In genomic region chr5:177455036-177455660, GRCh38 we compare ENCODE assay signal across 8 cellular contexts. TPM values are rescaled to one million over a fixed set of nuclear protein-coding genes. Genes with fewer than 3 reads are reported as not detected.
DNase-seq lines count a peak whose midpoint lies in the region; ATAC-seq and TF ChIP-seq lines count a peak whose summit lies in the region.

No MANE protein-coding gene starts in this region.

- H3K4me1 ChIP-seq in BLaER1 treated with 17β-estradiol and CSF1 and Interleukin-3, amounts not matched to agents 10 nM and 100 nM: peaks cover 19 to 86% (median 67%) of the 10 kb centered on the region in 10 experiments
- H3K4me1 ChIP-seq in effector memory CD4-positive, alpha-beta T cell (ENCODE audit: control insufficient read depth, insufficient read depth, low read length, poor library complexity, severe bottlenecking): peaks cover 20% of the 10 kb centered on the region

- H3K9me3 Mint-ChIP-seq in activated CD8-positive, alpha-beta T cell treated with anti-CD3 and anti-CD28 coated beads for 36 hours: no peaks in the 10 kb centered on the region
- no peaks in the 10 kb centered on the region for H3K9me3 Mint-ChIP-seq in mesothelial cell of epicardium

- no peaks in the 10 kb centered on the region for H3K27me3 Mint-ChIP-seq in activated CD8-positive, alpha-beta T cell treated with anti-CD3 and anti-CD28 coated beads for 36 hours
- H3K27me3 Mint-ChIP-seq in mesothelial cell of epicardium (ENCODE audit: low read depth): peaks cover 1% of the 10 kb centered on the region

- 0 out of 22 replicates have a peak, but pooled peaks cover 0 to 9% (median 0%) of the 10 kb centered on the region in 11 experiments for H3K27me3 ChIP-seq in BLaER1 treated with 17β-estradiol and CSF1 and Interleukin-3, amounts not matched to agents 10 nM and 100 nM
- no peaks in the 10 kb centered on the region for H3K27me3 ChIP-seq in effector memory CD4-positive, alpha-beta T cell (replicated peaks; ENCODE audit: control insufficient read depth, insufficient read depth, low read length, poor library complexity, severe bottlenecking)

- peak overlapping the region; percentile 63 to 86 (median 75) for H3K9ac ChIP-seq in BLaER1 treated with 17β-estradiol and CSF1 and Interleukin-3, amounts not matched to agents 10 nM and 100 nM

- peak overlapping the region; percentile 62 to 82 (median 68) for H3K4me3 ChIP-seq in BLaER1 treated with 17β-estradiol and CSF1 and Interleukin-3, amounts not matched to agents 10 nM and 100 nM
- H3K4me3 ChIP-seq in effector memory CD4-positive, alpha-beta T cell (ENCODE audit: insufficient read depth, low read depth, low read length, poor library complexity, severe bottlenecking): peak overlapping the region; percentile 68

- no peaks in the 10 kb centered on the region for H3K9me3 ChIP-seq in BLaER1 treated with 17β-estradiol and CSF1 and Interleukin-3, amounts not matched to agents 10 nM and 100 nM (replicated peaks in 1 of 11)
- no peaks in the 10 kb centered on the region for H3K9me3 ChIP-seq in effector memory CD4-positive, alpha-beta T cell (ENCODE audit: control insufficient read depth, low read length)

- intact Hi-C loops in activated CD8-positive, alpha-beta T cell treated with anti-CD3 and anti-CD28 coated beads for 36 hours (cut with micrococcal nuclease): loop anchor here (2.0 to 5.0 kb wide), 2 partner anchors 42 to 52 kb away; partner anchors contain the start of gene PDLIM7

- peak; percentile 84 for DNase-seq in NCI-H774 (lab: John Stamatoyannopoulos, UW)
- peak; percentile 95 for DNase-seq in activated CD8-positive, alpha-beta T cell treated with anti-CD3 and anti-CD28 coated beads for 36 hours
- DNase-seq in effector memory CD4-positive, alpha-beta T cell: peak; percentile 87 to 88 (median 88)
- peak; percentile 82 to 91 for DNase-seq in mesothelial cell of epicardium (ENCODE audit: low spot score in 2 of 2, unreplicated experiment in 2 of 2)
- peak; percentile 82 to 89 for DNase-seq in stimulated activated CD8-positive, alpha-beta memory T cell treated with anti-CD3 and anti-CD28 coated beads, Interleukin-2, amount 100 ng/mL, for 1 hour (ENCODE audit: low read depth in 2 of 2)

- TF ChIP-seq POLR2A in GM19099 (IDR thresholded peaks at IDR 0.05; ENCODE audit: extremely low read depth, insufficient read length, low read depth): peak; percentile 51

- peak overlapping the region; percentile 83 for H3K4me3 Mint-ChIP-seq in activated CD8-positive, alpha-beta T cell treated with anti-CD3 and anti-CD28 coated beads for 36 hours
- H3K4me3 Mint-ChIP-seq in mesothelial cell of epicardium: peak overlapping the region; percentile 72

- H3K27ac Mint-ChIP-seq in activated CD8-positive, alpha-beta T cell treated with anti-CD3 and anti-CD28 coated beads for 36 hours: peak overlapping the region; percentile 92
- H3K27ac Mint-ChIP-seq in mesothelial cell of epicardium: peak overlapping the region; percentile 50

- POLR2A ChIA-PET in activated CD8-positive, alpha-beta T cell treated with anti-CD3 and anti-CD28 coated beads for 36 hours (lab: Charles Lee): interaction anchor here (0.6 to 22.1 kb wide), 19 partner anchors 11 to 143 kb away, joined by 3 to 606 read pairs (median 6); partner anchors contain the start of genes DBN1, GRK6, PDLIM7 and PFN3

- CTCF ChIA-PET in activated CD8-positive, alpha-beta T cell treated with anti-CD3 and anti-CD28 coated beads for 36 hours (lab: Charles Lee): interaction anchor here (0.7 to 17.9 kb wide), 38 partner anchors 9 to 344 kb away, joined by 3 to 415 read pairs (median 6); partner anchors contain the start of genes F12, GRK6, LMAN2 and MXD3

- peaks cover 27% of the 10 kb centered on the region for H3K4me1 Mint-ChIP-seq in activated CD8-positive, alpha-beta T cell treated with anti-CD3 and anti-CD28 coated beads for 36 hours (ENCODE audit: low read depth)
- H3K4me1 Mint-ChIP-seq in mesothelial cell of epicardium: peaks cover 17% of the 10 kb centered on the region

- H3K36me3 ChIP-seq in BLaER1 treated with 17β-estradiol and CSF1 and Interleukin-3, amounts not matched to agents 10 nM and 100 nM: peaks cover 15 to 35% (median 33%) of the 10 kb centered on the region in 11 experiments; a peak in 21 of 22 replicates
- H3K36me3 ChIP-seq in effector memory CD4-positive, alpha-beta T cell (ENCODE audit: control insufficient read depth, insufficient read depth, low read length): no peaks in the 10 kb centered on the region

- TF ChIP-seq CTCF in activated CD8-positive, alpha-beta T cell treated with anti-CD3 and anti-CD28 coated beads for 36 hours (IDR thresholded peaks at IDR 0.05): peak; percentile 93
- peak; percentile 75 for TF ChIP-seq CTCF in mesothelial cell of epicardium (IDR thresholded peaks at IDR 0.05; ENCODE audit: unreplicated experiment)

- peaks cover 5 to 76% (median 60%) of the 10 kb centered on the region in 11 experiments; a peak in 21 of 22 replicates for H4K20me1 ChIP-seq in BLaER1 treated with 17β-estradiol and CSF1 and Interleukin-3, amounts not matched to agents 10 nM and 100 nM

- peak overlapping the region; percentile 95 to 100 (median 99) for H3K4me2 ChIP-seq in BLaER1 treated with 17β-estradiol and CSF1 and Interleukin-3, amounts not matched to agents 10 nM and 100 nM

- ATAC-seq in HG03354 (IDR thresholded peaks at IDR 0.05; ENCODE audit: poor library complexity, severe bottlenecking, unreplicated experiment): peak; percentile 55
- ATAC-seq in activated CD8-positive, alpha-beta T cell treated with anti-CD3 and anti-CD28 coated beads for 36 hours: peak; percentile 55

- H3K36me3 Mint-ChIP-seq in activated CD8-positive, alpha-beta T cell treated with anti-CD3 and anti-CD28 coated beads for 36 hours (ENCODE audit: low read depth): peaks cover 12% of the 10 kb centered on the region
- H3K36me3 Mint-ChIP-seq in mesothelial cell of epicardium: peaks cover 5% of the 10 kb centered on the region

- peak overlapping the region in 10 of 11 experiments; percentile 63 to 87 (median 74); a peak in 20 of 22 replicates for H3K27ac ChIP-seq in BLaER1 treated with 17β-estradiol and CSF1 and Interleukin-3, amounts not matched to agents 10 nM and 100 nM
- H3K27ac ChIP-seq in effector memory CD4-positive, alpha-beta T cell (ENCODE audit: insufficient read depth, low read length, poor library complexity, severe bottlenecking): peak overlapping the region; percentile 93

RNA-seq across cellular contexts. Expression of gene PRR7, which starts 8.5 kb away (rescaled TPM):
- total RNA-seq in activated CD8-positive, alpha-beta T cell treated with anti-CD3 and anti-CD28 coated beads for 36 hours: 10 to 100 TPM; 32.6 to 36.4 TPM
- 5.3 to 5.9 TPM (median 5.7 TPM) in 3 replicates for total RNA-seq in mesothelial cell of epicardium

RNA-seq across cellular contexts. Expression of gene DBN1, which starts 18.3 kb away (rescaled TPM):
- total RNA-seq in activated CD8-positive, alpha-beta T cell treated with anti-CD3 and anti-CD28 coated beads for 36 hours: 100 to 1,000 TPM; 101 to 105 TPM
- 365 to 369 TPM (median 367 TPM) in 3 replicates for total RNA-seq in mesothelial cell of epicardium

RNA-seq across cellular contexts. Expression of gene GRK6, which starts 28.7 kb away (rescaled TPM):
- total RNA-seq in activated CD8-positive, alpha-beta T cell treated with anti-CD3 and anti-CD28 coated beads for 36 hours: 100 to 1,000 TPM; 133 to 137 TPM
- total RNA-seq in mesothelial cell of epicardium: 44.9 to 48.2 TPM (median 45.3 TPM) in 3 replicates

RNA-seq across cellular contexts. Expression of gene PDLIM7, which starts 42.3 kb away (rescaled TPM):
- 10 to 100 TPM; 68.4 to 73.0 TPM for total RNA-seq in activated CD8-positive, alpha-beta T cell treated with anti-CD3 and anti-CD28 coated beads for 36 hours
- total RNA-seq in mesothelial cell of epicardium: 472 to 494 TPM (median 482 TPM) in 3 replicates

RNA-seq across cellular contexts. Expression of gene F12, which starts 45.8 kb away (rescaled TPM):
- 1 to 10 TPM; 7.9 TPM for total RNA-seq in activated CD8-positive, alpha-beta T cell treated with anti-CD3 and anti-CD28 coated beads for 36 hours
- 2.1 to 2.7 TPM (median 2.3 TPM) in 3 replicates for total RNA-seq in mesothelial cell of epicardium

Comparison
In these comparisons a context has a peak if more than half of its experiments do, and no peak if none do; other contexts are left out.
1. Peak in every context shown above with its lines: DNase-seq, ATAC-seq, H3K4me3 ChIP-seq and H3K27ac ChIP-seq.